In genomic region chr14:68401855-68402254, GRCh38 we compare ENCODE assay signal across 8 cellular contexts.
A peak's percentile ranks its signal among the peaks of the same experiment; 100 is the strongest.
DNase-seq lines count a peak whose midpoint lies in the region; ATAC-seq lines count a peak whose summit lies in the region.
"Had no signal": no experiment of that assay in that cellular context is flagged by ENCODE, and none has a peak within 500 bp of the region (broad histone marks: within the 10 kb centered on the region; RNA-seq: fewer than 3 reads in every experiment).

No MANE protein-coding gene starts in this region.

- H3K79me1 ChIP-seq in trophoblast cell (ENCODE audit: low read length) = peaks cover 41% of the 10 kb centered on the region

- DNase-seq in Kasumi-1 (lab: John Stamatoyannopoulos, UW) = peak; percentile 58 to 61
- no peak for DNase-seq in trophoblast cell
- no peak for DNase-seq in central memory CD4-positive, alpha-beta T cell
- no peak for DNase-seq in UCSD-AML1 (lab: John Stamatoyannopoulos, UW; ENCODE audit: unreplicated experiment)
- no peak for DNase-seq in NCI-H1694 treated with DMSO at 0.1 percent for 48 hours (lab: John Stamatoyannopoulos, UW)
- DNase-seq: endodermal cell had no signal

- no peaks in the 10 kb centered on the region for H3K36me3 ChIP-seq in trophoblast cell (ENCODE audit: control insufficient read depth in 1 of 2, insufficient read depth in 2 of 2, low read length in 2 of 2)

- H3K18ac ChIP-seq in trophoblast cell (ENCODE audit: low read length) = no peak overlapping the region

- H3K9ac ChIP-seq in trophoblast cell (ENCODE audit: low read length) = no peak overlapping the region

- H2AK5ac ChIP-seq in trophoblast cell (ENCODE audit: low read length) = no peak overlapping the region

- H3K27me3 ChIP-seq in trophoblast cell (ENCODE audit: insufficient read depth, low read length) = no peaks in the 10 kb centered on the region

- H3K14ac ChIP-seq in trophoblast cell (ENCODE audit: low read length) = no peak overlapping the region

- no peak overlapping the region for H3K4ac ChIP-seq in trophoblast cell (ENCODE audit: low read depth, low read length)

- H3K4me2 ChIP-seq in trophoblast cell (ENCODE audit: low read length) = no peak overlapping the region

- peak overlapping the region; percentile 82 for H3K27ac ChIP-seq in trophoblast cell (ENCODE audit: low read depth, low read length)

- no peak overlapping the region for H2AFZ ChIP-seq in trophoblast cell (ENCODE audit: insufficient read depth, low read length, poor library complexity)

- H3K9me3 ChIP-seq in trophoblast cell (ENCODE audit: insufficient read depth, low read depth, low read length) = no peaks in the 10 kb centered on the region

- H3K79me2 ChIP-seq in trophoblast cell (ENCODE audit: control insufficient read depth, insufficient read depth, low read length, poor library complexity) = peaks cover 9% of the 10 kb centered on the region

- no peak overlapping the region for H4K91ac ChIP-seq in trophoblast cell (ENCODE audit: low read depth, low read length)

- no peak overlapping the region for H3K4me3 ChIP-seq in trophoblast cell (ENCODE audit: low read depth, low read length)

- peak overlapping the region; percentile 25 for H2BK12ac ChIP-seq in trophoblast cell (ENCODE audit: low read length)

- H4K12ac ChIP-seq in trophoblast cell (ENCODE audit: low read depth, low read length) = no peak overlapping the region

- peak overlapping the region; percentile 93 for H2BK5ac ChIP-seq in trophoblast cell (ENCODE audit: low read depth, low read length, poor library complexity)

- peak overlapping the region; percentile 95 for H2BK120ac ChIP-seq in trophoblast cell (ENCODE audit: insufficient read depth, low read length, poor library complexity)

- no peak overlapping the region for H4K8ac ChIP-seq in trophoblast cell (ENCODE audit: low read depth, low read length)

- H3K23ac ChIP-seq in trophoblast cell (ENCODE audit: low read length) = no peak overlapping the region

- peaks cover 31 to 40% of the 10 kb centered on the region in 2 experiments for H3K4me1 ChIP-seq in trophoblast cell (ENCODE audit: control insufficient read depth in 1 of 2, insufficient read depth in 2 of 2, low read length in 2 of 2)

- ATAC-seq in GM19035 (IDR thresholded peaks at IDR 0.05; ENCODE audit: unreplicated experiment) (peak; percentile 63), HG02678 (IDR thresholded peaks at IDR 0.05; ENCODE audit: unreplicated experiment) (peak; percentile 73)

- WGBS in trophoblast cell (ENCODE audit: extremely low coverage, insufficient coverage, insufficient read length) = no CpG with 5 or more reads among the region's 4 CpGs

Comparison
In these comparisons a context has a peak if more than half of its experiments do, and no peak if none do; other contexts are left out.
1. DNase-seq: peak in Kasumi-1 (2 of 2); none in trophoblast cell (0 of 2), central memory CD4-positive, alpha-beta T cell (single experiment), UCSD-AML1 (single experiment) and NCI-H1694 treated with DMSO at 0.1 percent for 48 hours (single experiment).